Comparison of ENCODE assay signal across 6 cellular contexts in the genomic region with DNA sequence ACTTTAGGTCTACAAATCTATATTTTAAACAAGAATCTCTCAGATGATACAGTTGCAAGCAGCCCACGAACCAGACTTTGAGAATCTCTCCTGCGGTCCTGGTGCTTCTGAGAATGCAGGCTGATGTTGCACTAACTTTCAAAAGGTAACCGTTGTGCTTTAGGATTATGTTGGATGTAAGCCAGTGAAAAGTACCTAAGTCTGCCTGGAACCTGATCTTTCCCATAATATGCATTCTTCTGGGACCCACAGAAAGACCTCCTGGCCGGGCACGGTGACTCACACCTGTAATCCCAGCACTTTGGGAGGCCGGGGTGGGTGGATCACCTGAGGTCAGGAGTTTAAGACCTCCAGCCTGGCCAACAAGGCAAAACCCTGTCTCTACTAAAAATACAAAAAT. TPM values are rescaled to one million over a fixed set of nuclear protein-coding genes. Genes with fewer than 3 reads are reported as not detected.
"Had no signal": no experiment of that assay in that cellular context is flagged by ENCODE, and none has a peak within 500 bp of the region (broad histone marks: within the 10 kb centered on the region; RNA-seq: fewer than 3 reads in every experiment).

No MANE protein-coding gene starts in this region.

RNA-seq across cellular contexts. Expression of a gene that starts 13.3 kb away (rescaled TPM):
- total RNA-seq: GM23338, H1, H9, HFFc6, HT1080, IMR-90 had no signal
